Comparison of ENCODE assay signal across 12 cellular contexts in the genomic region with DNA sequence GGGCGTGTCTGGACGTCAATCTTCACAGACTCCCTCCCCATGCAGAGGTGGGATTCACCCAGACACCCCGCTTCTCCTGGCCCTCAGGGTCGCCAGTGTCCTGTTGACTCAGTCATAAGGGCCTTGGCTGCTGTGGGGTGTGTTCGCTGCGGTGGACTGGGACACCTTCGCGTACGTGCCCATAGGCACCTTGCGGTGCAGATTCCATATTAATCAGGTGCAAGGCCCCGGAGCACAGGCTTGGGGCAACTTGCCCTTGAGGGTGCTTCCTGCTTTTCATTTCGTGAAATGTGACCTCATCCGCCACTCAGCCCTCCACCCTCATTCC. TPM values are rescaled to one million over a fixed set of nuclear protein-coding genes. Genes with fewer than 3 reads are reported as not detected.
DNase-seq lines count a peak whose midpoint lies in the region; ATAC-seq, FAIRE-seq and TF ChIP-seq lines count a peak whose summit lies in the region.
"Had no signal": no experiment of that assay in that cellular context is flagged by ENCODE, and none has a peak within 500 bp of the region (broad histone marks: within the 10 kb centered on the region; RNA-seq: fewer than 3 reads in every experiment).

No MANE protein-coding gene starts in this region.

- no peak for ATAC-seq in naive B cell (ENCODE audit: low read depth in 2 of 2)
- ATAC-seq in HG03159 (IDR thresholded peaks at IDR 0.05; ENCODE audit: unreplicated experiment): no peak
- ATAC-seq in HG03442 (IDR thresholded peaks at IDR 0.05; ENCODE audit: unreplicated experiment): no peak

- H3K4me1 ChIP-seq in H1 (replicated peaks in 1 of 4; ENCODE audit: control insufficient read depth in 3 of 4, insufficient read depth in 4 of 4, low read length in 3 of 4): peaks cover 0 to 8% (median 4%) of the 10 kb centered on the region in 4 experiments; a peak in 3 of 7 replicates

- CTCF ChIA-PET in H1 (lab: Charles Lee; ENCODE audit: partially characterized antibody): interaction anchor here (1.0 kb wide), 1 partner anchor 35 kb away, joined by 3 read pairs; no protein-coding TSS in a partner anchor

- no peak overlapping the region for H3K27ac Mint-ChIP-seq in naive B cell

- H3K4me1 Mint-ChIP-seq in naive B cell: peaks cover 15 to 20% (median 16%) of the 10 kb centered on the region in 3 donors

- TF ChIP-seq RAD21 in H1 (IDR thresholded peaks at IDR 0.05 in 1 of 2, conservative IDR thresholded peaks at IDR 0.05 in 1 of 2; ENCODE audit: low read depth in 2 of 2, low read length in 2 of 2): no peak

- no peak overlapping the region for H3K14ac ChIP-seq in H1 (ENCODE audit: insufficient read length)

- peak overlapping the region; percentile 84 to 99 for H3K4me2 ChIP-seq in H1 (ENCODE audit: insufficient read depth in 1 of 2, low read depth in 2 of 2, low read length in 2 of 2)

- TF ChIP-seq EP300 in H1 (IDR thresholded peaks at IDR 0.05; ENCODE audit: borderline replicate concordance in 1 of 2, low read depth in 2 of 2, low read length in 2 of 2): no peak

- no peak overlapping the region for H2BK5ac ChIP-seq in H1 (ENCODE audit: low read depth, low read length)

- H2BK120ac ChIP-seq in H1 (replicated peaks; ENCODE audit: low read depth, low read length): no peak overlapping the region

- H4K5ac ChIP-seq in H1 (ENCODE audit: insufficient read length, low read depth, low read length): no peak overlapping the region

- peak overlapping the region in 7 of 8 donors; percentile 11 to 75 (median 59) for H3K4me3 Mint-ChIP-seq in naive B cell

- H2AFZ ChIP-seq in H1 (ENCODE audit: low read length): peak overlapping the region; percentile 71; the same call in 1 of the 2 replicates

- peak overlapping the region; percentile 44 to 67 (median 62) for H3K4me3 ChIP-seq in H1 (ENCODE audit: extremely low read depth in 1 of 4, insufficient read depth in 2 of 4, low read depth in 3 of 4, low read length in 4 of 4)
- H3K4me3 ChIP-seq: lung had no signal

- no peaks in the 10 kb centered on the region; a peak in 1 of 4 replicates for H3K9me3 ChIP-seq in H1 (ENCODE audit: insufficient read depth in 2 of 2, low read depth in 1 of 2, low read length in 1 of 2)

- no peak for TF ChIP-seq POLR2A in H1 (IDR thresholded peaks at IDR 0.05; ENCODE audit: control extremely low read depth in 1 of 2, low read depth in 2 of 2, low read length in 2 of 2)

- H3K36me3 ChIP-seq in H1 (ENCODE audit: control insufficient read depth in 2 of 4, insufficient read depth in 4 of 4, low read length in 3 of 4): no peaks in the 10 kb centered on the region

- 44% methylated on average over 11 of the region's 13 CpGs; no CpG with 5 or more reads in 1 of the 2 experiments for WGBS in H1 (ENCODE audit: extremely low coverage in 1 of 2, insufficient coverage in 1 of 2, insufficient read length in 1 of 2, insufficient replicate concordance in 2 of 2, low coverage in 1 of 2, low lambda C conversion rate in 2 of 2, missing lambda C conversion rate in 1 of 2), 2 experiments

- H3K56ac ChIP-seq in H1 (replicated peaks; ENCODE audit: insufficient read length, low read depth, low read length): no peak overlapping the region

- peaks cover 0 to 28% (median 23%) of the 10 kb centered on the region in 4 experiments; a peak in 6 of 7 replicates for H3K27me3 ChIP-seq in H1 (replicated peaks in 1 of 4; ENCODE audit: control insufficient read depth in 3 of 4, extremely low read depth in 1 of 4, insufficient read depth in 3 of 4, low read length in 3 of 4)

- H3K23ac ChIP-seq in H1 (ENCODE audit: insufficient read length): no peak overlapping the region

- H3K9ac ChIP-seq in H1 (replicated peaks in 1 of 4; ENCODE audit: extremely low read depth in 1 of 4, low read depth in 3 of 4, low read length in 3 of 4): no peak overlapping the region

- H3K9me3 Mint-ChIP-seq in naive B cell: peaks cover 0 to 3% (median 0%) of the 10 kb centered on the region in 7 donors

- H3K27me3 Mint-ChIP-seq in naive B cell: peaks cover 43 to 56% (median 51%) of the 10 kb centered on the region in 3 donors

- DNase-seq in stimulated activated CD4-positive, alpha-beta T cell treated with anti-CD3 and anti-CD28 coated beads, Interleukin-1b, Interleukin-23, amount 100 ng/mL, for 48 hours: peak; percentile 4
- DNase-seq in stimulated activated CD4-positive, alpha-beta T cell treated with anti-CD3 and anti-CD28 coated beads, Interleukin-2, amount 100 ng/mL, for 48 hours: no peak
- DNase-seq in H1 (ENCODE audit: low read depth in 1 of 2, low spot score in 2 of 2) (no peak), naive B cell (no peak), HuH-7 (ENCODE audit: low spot score) (no peak), NCI-H2196 treated with DMSO at 0.1 percent for 48 hours (lab: John Stamatoyannopoulos, UW; ENCODE audit: unreplicated experiment) (no peak)
- DNase-seq: effector CD4-positive, alpha-beta T cell had no signal

- no peak overlapping the region for H4K91ac ChIP-seq in H1 (replicated peaks; ENCODE audit: insufficient read length, low read length)

- peak in 1 of 3 experiments; percentile 7; a peak in 1 of 4 replicates for TF ChIP-seq CTCF in H1 (IDR thresholded peaks at IDR 0.05; ENCODE audit: control extremely low read depth in 1 of 3, insufficient read depth in 1 of 3, low read depth in 1 of 3, low read length in 3 of 3)

- H3K36me3 Mint-ChIP-seq in naive B cell: peaks cover 0 to 8% of the 10 kb centered on the region in 2 donors

- H2BK12ac ChIP-seq in H1 (ENCODE audit: low read depth, low read length): peak overlapping the region; percentile 10; the same call in 1 of the 2 replicates

- H3K23me2 ChIP-seq in H1 (ENCODE audit: low read depth, low read length): peaks cover 11% of the 10 kb centered on the region; the same call in 1 of the 2 replicates

- no peaks in the 10 kb centered on the region for H3K79me1 ChIP-seq in H1 (ENCODE audit: low read depth, low read length)

- H2BK20ac ChIP-seq in H1 (ENCODE audit: low read length): no peak overlapping the region

- no peaks in the 10 kb centered on the region for H4K20me1 ChIP-seq in H1 (replicated peaks in 1 of 2; ENCODE audit: control insufficient read depth in 1 of 2, insufficient read depth in 2 of 2, low read length in 2 of 2)

- no peak overlapping the region for H3K27ac ChIP-seq in H1 (ENCODE audit: low read depth, low read length)
- H3K27ac ChIP-seq: SK-N-MC had no signal

- H3K79me2 ChIP-seq in H1 (ENCODE audit: control insufficient read depth in 1 of 2, insufficient read depth in 2 of 2, low read length in 2 of 2): no peaks in the 10 kb centered on the region

- no peak overlapping the region; the same call in 1 of the 2 replicates for H4K8ac ChIP-seq in H1 (ENCODE audit: extremely low read depth, insufficient read depth, low read length)

- no peak overlapping the region for H3K4ac ChIP-seq in H1 (replicated peaks; ENCODE audit: insufficient read length, low read depth, low read length)

- POLR2A ChIA-PET in H1 (lab: Charles Lee; ENCODE audit: partially characterized antibody): interaction anchor here (1.0 kb wide), 1 partner anchor 95 kb away, joined by 3 read pairs; no protein-coding TSS in a partner anchor

- 0 out of 2 replicates have a peak overlapping the region, but pooled peaks have one; percentile 61 for H2BK15ac ChIP-seq in H1 (ENCODE audit: low read length)

- no peak overlapping the region for H2AK5ac ChIP-seq in H1 (ENCODE audit: low read depth, low read length)

- no peak overlapping the region for H3K18ac ChIP-seq in H1 (ENCODE audit: extremely low read depth, low read length)

- FAIRE-seq in H1 (lab: Jason Lieb, UNC): no peak
- FAIRE-seq: GM12892 had no signal

TF ChIP-seq in H1, 55 proteins besides CTCF, POLR2A, EP300 and RAD21:
- TF ChIP-seq SAP30 (IDR thresholded peaks at IDR 0.05; ENCODE audit: insufficient read depth, insufficient replicate concordance, low read length): no peak
- TF ChIP-seq ASH2L (IDR thresholded peaks at IDR 0.05; ENCODE audit: low read length): peak; percentile 5

RNA-seq across cellular contexts. Expression of a gene that starts 0.4 kb away (rescaled TPM):
- total RNA-seq in H1 (2021; fragmentation: NEBNext Ultra II Directional; extraction: Animal tissue kit (Norgen Biotek cat#: 25700)): 0.15 and 0.61 TPM in 2 replicates
- polyA plus RNA-seq in H1 (2011; rRNA removed): 0.23 and 0.47 TPM in 2 replicates
- 0.56 TPM for polyA plus RNA-seq in H1 (2011; cell fraction: cytosol; rRNA removed)
- 1.2 TPM for polyA plus RNA-seq in H1 (2011; cell fraction: nucleus; rRNA removed)
- polyA plus RNA-seq in H1 (2012, experiment 1 of 2): 0.31 to 0.39 TPM (median 0.36 TPM) in 4 replicates
- polyA plus RNA-seq in H1 (2012, experiment 2 of 2): 0.08 TPM
- polyA plus RNA-seq in H1 (2013, experiment 1 of 2): 0.14 TPM
- polyA plus RNA-seq in H1 (2013, experiment 2 of 2): 0.17 TPM
- 0.73 and 0.85 TPM in 2 replicates for polyA minus RNA-seq in H1 (2011; rRNA and poly(A)+ RNA removed)
- not detected for polyA minus RNA-seq in H1 (2011; cell fraction: cytosol; rRNA and poly(A)+ RNA removed)
- 1.6 TPM for polyA minus RNA-seq in H1 (2011; cell fraction: nucleus; rRNA and poly(A)+ RNA removed)
- not detected for polyA plus RNA-seq in naive B cell (ENCODE audit: low read depth in 6 of 6)
- total RNA-seq: lung had no signal
- polyA plus RNA-seq: lung had no signal
